ENCODE assay signal across 18 cellular contexts in the genomic region with DNA sequence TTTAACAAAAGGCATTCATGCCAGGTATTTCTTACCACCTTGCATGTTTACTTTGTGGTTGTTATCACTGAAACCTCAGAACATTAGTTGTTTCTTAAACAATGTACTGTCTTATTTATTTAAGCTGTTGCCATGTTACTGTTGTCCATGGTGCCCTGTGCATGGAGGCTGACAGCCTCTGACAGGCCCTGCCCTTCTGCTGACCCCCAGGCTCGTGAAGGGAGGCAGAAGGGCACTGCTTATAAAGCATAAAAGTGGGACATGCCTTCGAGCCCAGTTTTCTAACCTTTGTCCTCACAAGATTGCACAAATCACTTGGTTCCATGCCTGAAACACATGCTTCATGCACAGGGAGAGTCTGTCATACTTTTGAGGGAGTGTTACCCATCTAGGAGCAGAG. TPM values are rescaled to one million over a fixed set of nuclear protein-coding genes. Genes with fewer than 3 reads are reported as not detected.
DNase-seq lines count a peak whose midpoint lies in the region; ATAC-seq and TF ChIP-seq lines count a peak whose summit lies in the region.
"Had no signal": no experiment of that assay in that cellular context is flagged by ENCODE, and none has a peak within 500 bp of the region (broad histone marks: within the 10 kb centered on the region; RNA-seq: fewer than 3 reads in every experiment).

No MANE protein-coding gene starts in this region.

- ATAC-seq in left cardiac atrium, result peak; percentile 48 to 63
- ATAC-seq in stimulated activated effector memory CD8-positive, alpha-beta T cell treated with anti-CD3 and anti-CD28 coated beads, Interleukin-12 subunit alpha, Interleukin-12 subunit beta, amount 100 ng/mL, for 72 hours, result no peak
- ATAC-seq: activated CD4-positive, alpha-beta T cell treated with anti-CD3 and anti-CD28 coated beads for 36 hours; GM12878 had no signal

- H3K27me3 ChIP-seq in adipocyte (replicated peaks; ENCODE audit: control insufficient read depth, insufficient read depth, low read length) (peaks cover 2% of the 10 kb centered on the region), kidney epithelial cell (ENCODE audit: control insufficient read depth, insufficient read depth, low read length) (no peaks in the 10 kb centered on the region)

- intact Hi-C loops in left cardiac atrium (cut with DNase I), result no loop called here
- intact Hi-C loops in cardiac septum (cut with DNase I), result no loop called here

- H3K4me1 Mint-ChIP-seq in type B pancreatic cell (ENCODE audit: unreplicated experiment), result peaks cover 6% of the 10 kb centered on the region
- peaks cover 5% of the 10 kb centered on the region for H3K4me1 Mint-ChIP-seq in stimulated activated effector memory CD8-positive, alpha-beta T cell treated with anti-CD3 and anti-CD28 coated beads, Interleukin-12 subunit alpha, Interleukin-12 subunit beta, amount 100 ng/mL, for 72 hours
- H3K4me1 Mint-ChIP-seq: activated CD4-positive, alpha-beta T cell treated with anti-CD3 and anti-CD28 coated beads for 36 hours; IgD-negative memory B cell had no signal

- no peaks in the 10 kb centered on the region for H3K36me3 ChIP-seq in adipocyte (ENCODE audit: control insufficient read depth, insufficient read depth, low read length, severe bottlenecking)
- no peaks in the 10 kb centered on the region for H3K36me3 ChIP-seq in kidney epithelial cell (ENCODE audit: control insufficient read depth, insufficient read depth, low read length)

- peaks cover 28% of the 10 kb centered on the region for H3K4me1 ChIP-seq in adipocyte (ENCODE audit: control insufficient read depth, insufficient read depth, low read length)

- H3K9me3 ChIP-seq in adipocyte (ENCODE audit: control insufficient read depth, low read length), result peaks cover 5% of the 10 kb centered on the region

- DNase-seq in left cardiac atrium (no peak), cardiac septum (ENCODE audit: low spot score) (no peak), adipocyte (ENCODE audit: low read depth) (no peak), kidney epithelial cell (ENCODE audit: low read depth) (peak; percentile 65), type B pancreatic cell (ENCODE audit: extremely low spot score, unreplicated experiment) (no peak), pons (ENCODE audit: low spot score) (no peak), inferior parietal cortex (ENCODE audit: extremely low spot score) (no peak)
- no peak for DNase-seq in stimulated activated effector memory CD8-positive, alpha-beta T cell treated with anti-CD3 and anti-CD28 coated beads, Interleukin-12 subunit alpha, Interleukin-12 subunit beta, amount 100 ng/mL, for 72 hours (ENCODE audit: low spot score in 2 of 2)
- DNase-seq: activated CD4-positive, alpha-beta T cell treated with anti-CD3 and anti-CD28 coated beads for 36 hours; activated T-cell treated with anti-CD3 and anti-CD28 coated beads, Interleukin-2, amount 50 U/mL, for 48 hours; aorta; DMS79; hippocampal formation; midbrain; NCI-H1694 treated with DMSO at 0.1 percent for 48 hours; stimulated activated naive CD4-positive, alpha-beta T cell treated with Interleukin-2 at 50 U/mL for 16 hours had no signal

- H3K4me3 ChIP-seq in adipocyte (ENCODE audit: low read length) (no peak overlapping the region), kidney epithelial cell (ENCODE audit: low read depth, low read length) (no peak overlapping the region)
- H3K4me3 ChIP-seq: GM12878 had no signal

- no peak for TF ChIP-seq CTCF in kidney epithelial cell (IDR thresholded peaks at IDR 0.05; ENCODE audit: insufficient read depth, low read length, poor library complexity, severe bottlenecking)
- no peak for TF ChIP-seq CTCF in type B pancreatic cell (conservative IDR thresholded peaks at IDR 0.05)

- H3K9ac ChIP-seq in adipocyte (ENCODE audit: low read length), result peak overlapping the region; percentile 12

- peaks cover 5% of the 10 kb centered on the region for H3K27me3 Mint-ChIP-seq in type B pancreatic cell

- peak overlapping the region; percentile 71 for H3K27ac Mint-ChIP-seq in type B pancreatic cell
- no peak overlapping the region for H3K27ac Mint-ChIP-seq in stimulated activated effector memory CD8-positive, alpha-beta T cell treated with anti-CD3 and anti-CD28 coated beads, Interleukin-12 subunit alpha, Interleukin-12 subunit beta, amount 100 ng/mL, for 72 hours
- H3K27ac Mint-ChIP-seq: activated CD4-positive, alpha-beta T cell treated with anti-CD3 and anti-CD28 coated beads for 36 hours; IgD-negative memory B cell had no signal

- H3K4me3 Mint-ChIP-seq in type B pancreatic cell, result no peak overlapping the region
- H3K4me3 Mint-ChIP-seq in stimulated activated effector memory CD8-positive, alpha-beta T cell treated with anti-CD3 and anti-CD28 coated beads, Interleukin-12 subunit alpha, Interleukin-12 subunit beta, amount 100 ng/mL, for 72 hours, result no peak overlapping the region
- H3K4me3 Mint-ChIP-seq: activated CD4-positive, alpha-beta T cell treated with anti-CD3 and anti-CD28 coated beads for 36 hours; IgD-negative memory B cell had no signal

- no peaks in the 10 kb centered on the region for H3K36me3 Mint-ChIP-seq in type B pancreatic cell
- H3K36me3 Mint-ChIP-seq in stimulated activated effector memory CD8-positive, alpha-beta T cell treated with anti-CD3 and anti-CD28 coated beads, Interleukin-12 subunit alpha, Interleukin-12 subunit beta, amount 100 ng/mL, for 72 hours, result no peaks in the 10 kb centered on the region

- peaks cover 8% of the 10 kb centered on the region for H3K9me3 Mint-ChIP-seq in type B pancreatic cell
- no peaks in the 10 kb centered on the region for H3K9me3 Mint-ChIP-seq in stimulated activated effector memory CD8-positive, alpha-beta T cell treated with anti-CD3 and anti-CD28 coated beads, Interleukin-12 subunit alpha, Interleukin-12 subunit beta, amount 100 ng/mL, for 72 hours

RNA-seq across cellular contexts. Expression of a gene that starts 46.7 kb away (rescaled TPM):
- total RNA-seq in left cardiac atrium (100 to 1,000 TPM in 1 of 2 donors, 10 to 100 TPM in 1; 92.1 to 109 TPM), cardiac septum (376 TPM), kidney epithelial cell (3.2 and 3.5 TPM in 2 replicates), type B pancreatic cell (ENCODE audit: low replicate concordance) (31.3 and 75.8 TPM in 2 replicates)
- total RNA-seq: GM12878 had no signal
